ENCODE assay signal across 1 cellular context in genomic region chr9:70954126-70954525, GRCh38.
TF ChIP-seq lines count a peak whose summit lies in the region.

No MANE protein-coding gene starts in this region.

TF ChIP-seq in HCT116, 20 proteins besides CTCF, POLR2A, EP300 and RAD21 (continued from another document):
- TF ChIP-seq REST (IDR thresholded peaks at IDR 0.05; ENCODE audit: low read depth) (no peak), ZFX (IDR thresholded peaks at IDR 0.05) (no peak), EZH2phosphoT487 (IDR thresholded peaks at IDR 0.05; ENCODE audit: borderline replicate concordance) (no peak), EZH2 (IDR thresholded peaks at IDR 0.05) (no peak), TCF7L2 (IDR thresholded peaks at IDR 0.05; ENCODE audit: borderline replicate concordance, extremely low read depth, insufficient read depth, insufficient read length) (no peak), POLR2AphosphoS5 (IDR thresholded peaks at IDR 0.05; ENCODE audit: low read depth, low read length) (no peak), EGR1 (IDR thresholded peaks at IDR 0.05; ENCODE audit: low read depth) (no peak), JUND (IDR thresholded peaks at IDR 0.05) (no peak), MAX (IDR thresholded peaks at IDR 0.05) (no peak), SIN3A (IDR thresholded peaks at IDR 0.05; ENCODE audit: low read depth) (no peak), CEBPB (IDR thresholded peaks at IDR 0.05; ENCODE audit: low read depth) (no peak), ELF1 (IDR thresholded peaks at IDR 0.05; ENCODE audit: borderline replicate concordance, low read depth) (no peak), YY1 (IDR thresholded peaks at IDR 0.05; ENCODE audit: extremely low read depth, insufficient replicate concordance, low read depth, low read length) (no peak), ZNF274 (IDR thresholded peaks at IDR 0.05; ENCODE audit: low read depth, low read length) (no peak), FOSL1 (IDR thresholded peaks at IDR 0.05; ENCODE audit: low read depth) (no peak), SRF (IDR thresholded peaks at IDR 0.05; ENCODE audit: low read depth) (no peak)
